Comparison of ENCODE assay signal across 8 cellular contexts in genomic region chr4:82891728-82892466, GRCh38. TPM values are rescaled to one million over a fixed set of nuclear protein-coding genes. Genes with fewer than 3 reads are reported as not detected.
DNase-seq lines count a peak whose midpoint lies in the region; ATAC-seq and TF ChIP-seq lines count a peak whose summit lies in the region.

No MANE protein-coding gene starts in this region.

- DNase-seq in EH (ENCODE audit: low read depth) = peak; percentile 49
- DNase-seq in HL-60 (ENCODE audit: low read depth in 1 of 2, low spot score in 1 of 2) = no peak
- DNase-seq in left lobe of liver (ENCODE audit: low spot score) = no peak
- DNase-seq in tibial nerve (ENCODE audit: low spot score in 2 of 2) = no peak
- no peak for DNase-seq in cerebellar nuclear complex (lab: John Stamatoyannopoulos, UW)

- no peak for TF ChIP-seq EP300 in tibial nerve (IDR thresholded peaks at IDR 0.05)

- TF ChIP-seq CTCF in HL-60 (IDR thresholded peaks at IDR 0.05; ENCODE audit: insufficient read depth, low read length) (no peak), tibial nerve (IDR thresholded peaks at IDR 0.05) (no peak)

- ATAC-seq in left lobe of liver = peak; percentile 4
- ATAC-seq in HG03280 (IDR thresholded peaks at IDR 0.05; ENCODE audit: unreplicated experiment) = no peak
- no peak for ATAC-seq in GM19035 (IDR thresholded peaks at IDR 0.05; ENCODE audit: unreplicated experiment)

- H3K27me3 ChIP-seq in HL-60 (ENCODE audit: insufficient read depth, poor library complexity, severe bottlenecking) (no peaks in the 10 kb centered on the region), tibial nerve (no peaks in the 10 kb centered on the region)

- peak overlapping the region; percentile 65 for H3K4me3 ChIP-seq in HL-60 (replicated peaks; ENCODE audit: insufficient read depth, low read length)
- peak overlapping the region; percentile 58 to 95 (median 88) for H3K4me3 ChIP-seq in tibial nerve

- TF ChIP-seq POLR2A in tibial nerve (IDR thresholded peaks at IDR 0.05) = no peak

- H3K27ac ChIP-seq in HL-60 (replicated peaks) (peak overlapping the region; percentile 90), angular gyrus (ENCODE audit: low read depth, low read length) (peak overlapping the region; percentile 98), tibial nerve (peak overlapping the region; percentile 89 to 99 (median 95))

- H3K36me3 ChIP-seq in tibial nerve = peaks cover 0 to 27% (median 0%) of the 10 kb centered on the region in 3 donors

- WGBS in tibial nerve, 2 donors = 22 to 24% methylated on average over 7 of the region's 7 CpGs

- peaks cover 0 to 43% (median 17%) of the 10 kb centered on the region in 4 donors for H3K4me1 ChIP-seq in tibial nerve

- no peaks in the 10 kb centered on the region for H3K9me3 ChIP-seq in tibial nerve

RNA-seq across cellular contexts. Expression of gene SEC31A, which starts 0.9 kb away (rescaled TPM):
- total RNA-seq in left lobe of liver = 108 TPM
- 100 to 1,000 TPM; 171 to 190 (median 176) TPM for total RNA-seq in tibial nerve

RNA-seq across cellular contexts. Expression of gene THAP9, which starts 8.6 kb away (rescaled TPM):
- total RNA-seq in left lobe of liver = 2.6 TPM
- 1 to 10 TPM; 2.2 to 8.4 (median 5.5) TPM for total RNA-seq in tibial nerve
